ENCODE assay signal across 9 cellular contexts in genomic region chr14:24139272-24139934, GRCh38. TPM values are rescaled to one million over a fixed set of nuclear protein-coding genes. Genes with fewer than 3 reads are reported as not detected.
DNase-seq lines count a peak whose midpoint lies in the region; ATAC-seq and TF ChIP-seq lines count a peak whose summit lies in the region.
"Had no signal": no experiment of that assay in that cellular context is flagged by ENCODE, and none has a peak within 500 bp of the region (broad histone marks: within the 10 kb centered on the region; RNA-seq: fewer than 3 reads in every experiment).

No MANE protein-coding gene starts in this region.

- H3K36me3 ChIP-seq in cardiac muscle cell (peaks cover 15% of the 10 kb centered on the region), tibial nerve (peaks cover 0 to 30% (median 14%) of the 10 kb centered on the region in 3 donors)

- no peak for ATAC-seq in Right ventricle myocardium superior (ENCODE audit: poor library complexity)
- ATAC-seq: Right ventricle myocardium inferior had no signal

- no peak for TF ChIP-seq CTCF in cardiac muscle cell (IDR thresholded peaks at IDR 0.05; ENCODE audit: low read depth, low read length)
- TF ChIP-seq CTCF in glutamatergic neuron (IDR thresholded peaks at IDR 0.05; ENCODE audit: partially characterized antibody, unreplicated experiment): no peak
- no peak for TF ChIP-seq CTCF in tibial nerve (IDR thresholded peaks at IDR 0.05)

- no peak for TF ChIP-seq POLR2A in tibial nerve (IDR thresholded peaks at IDR 0.05)

- no peak overlapping the region for H3K27ac ChIP-seq in cardiac muscle cell
- peak overlapping the region in 3 of 4 donors; percentile 89 to 97 (median 91) for H3K27ac ChIP-seq in tibial nerve

- 82 to 83% methylated on average over 9 of the region's 9 CpGs for WGBS in tibial nerve, 2 donors

- H3K27ac Mint-ChIP-seq in T-helper 2 cell treated with Interferon-gamma antibody and Interleukin-4, amounts not matched to agents 5 μg/mL and 100 μg/mL, for 36 hours: peak overlapping the region; percentile 77
- no peak overlapping the region for H3K27ac Mint-ChIP-seq in glutamatergic neuron (ENCODE audit: unreplicated experiment)

- DNase-seq in cardiac muscle cell (ENCODE audit: low read depth in 1 of 2, low spot score in 1 of 2) (no peak), Right ventricle myocardium superior (no peak), glutamatergic neuron (no peak), tibial nerve (ENCODE audit: low spot score in 2 of 2) (no peak), activated gamma-delta T cell treated with Interleukin-2 at 50 U/mL for 16 hours (no peak), head of caudate nucleus (no peak)
- DNase-seq in T-helper 2 cell treated with Interferon-gamma antibody and Interleukin-4, amounts not matched to agents 5 μg/mL and 100 μg/mL, for 36 hours (ENCODE audit: low spot score): no peak
- no peak for DNase-seq in activated effector memory CD4-positive, alpha-beta T cell treated with Interleukin-2 at 50 U/mL for 16 hours

- no peaks in the 10 kb centered on the region for H3K27me3 ChIP-seq in cardiac muscle cell
- H3K27me3 ChIP-seq in tibial nerve: no peaks in the 10 kb centered on the region

- no peaks in the 10 kb centered on the region for H3K9me3 ChIP-seq in cardiac muscle cell (ENCODE audit: low read depth)
- H3K9me3 ChIP-seq in tibial nerve: no peaks in the 10 kb centered on the region

- peak overlapping the region; percentile 99 for H3K4me3 Mint-ChIP-seq in T-helper 2 cell treated with Interferon-gamma antibody and Interleukin-4, amounts not matched to agents 5 μg/mL and 100 μg/mL, for 36 hours
- H3K4me3 Mint-ChIP-seq in glutamatergic neuron (ENCODE audit: unreplicated experiment): peak overlapping the region; percentile 77

- intact Hi-C loops in Right ventricle myocardium superior (cut with DNase I) (no loop called here), head of caudate nucleus (cut with DNase I) (no loop called here)

- TF ChIP-seq EP300 in tibial nerve (IDR thresholded peaks at IDR 0.05): no peak

- H3K4me1 ChIP-seq in cardiac muscle cell (ENCODE audit: low read depth) (peaks cover 10% of the 10 kb centered on the region), tibial nerve (peaks cover 0 to 75% (median 32%) of the 10 kb centered on the region in 4 donors)

- no peaks in the 10 kb centered on the region for H3K9me3 Mint-ChIP-seq in T-helper 2 cell treated with Interferon-gamma antibody and Interleukin-4, amounts not matched to agents 5 μg/mL and 100 μg/mL, for 36 hours
- H3K9me3 Mint-ChIP-seq in glutamatergic neuron (ENCODE audit: unreplicated experiment): peaks cover 13% of the 10 kb centered on the region

- H3K27me3 Mint-ChIP-seq in T-helper 2 cell treated with Interferon-gamma antibody and Interleukin-4, amounts not matched to agents 5 μg/mL and 100 μg/mL, for 36 hours (ENCODE audit: low read depth): no peaks in the 10 kb centered on the region
- peaks cover 13% of the 10 kb centered on the region for H3K27me3 Mint-ChIP-seq in glutamatergic neuron (ENCODE audit: unreplicated experiment)

- H3K4me1 Mint-ChIP-seq in T-helper 2 cell treated with Interferon-gamma antibody and Interleukin-4, amounts not matched to agents 5 μg/mL and 100 μg/mL, for 36 hours (ENCODE audit: low read depth): peaks cover 54% of the 10 kb centered on the region
- peaks cover 20% of the 10 kb centered on the region for H3K4me1 Mint-ChIP-seq in glutamatergic neuron (ENCODE audit: low read depth, unreplicated experiment)

- H3K4me3 ChIP-seq in cardiac muscle cell (peak overlapping the region; percentile 70), tibial nerve (no peak overlapping the region)

- peaks cover 64% of the 10 kb centered on the region for H3K36me3 Mint-ChIP-seq in T-helper 2 cell treated with Interferon-gamma antibody and Interleukin-4, amounts not matched to agents 5 μg/mL and 100 μg/mL, for 36 hours (ENCODE audit: low read depth)
- no peaks in the 10 kb centered on the region for H3K36me3 Mint-ChIP-seq in glutamatergic neuron (ENCODE audit: unreplicated experiment)

RNA-seq across cellular contexts. Expression of gene EMC9, which starts 2.0 kb away (rescaled TPM):
- total RNA-seq in cardiac muscle cell (54.6 and 69.3 TPM in 2 replicates), Right ventricle myocardium superior (14.4 TPM), glutamatergic neuron (ENCODE audit: unreplicated experiment) (18.1 TPM), tibial nerve (10 to 100 TPM in 2 of 4 donors, 1 to 10 TPM in 2; 9.2 to 22.7 (median 14.4) TPM)
- 82.3 and 114 TPM in 2 replicates for polyA plus RNA-seq in cardiac muscle cell

RNA-seq across cellular contexts. Expression of gene PSME1, which starts 3.4 kb away (rescaled TPM):
- total RNA-seq in cardiac muscle cell (211 and 238 TPM in 2 replicates), Right ventricle myocardium superior (129 TPM), glutamatergic neuron (ENCODE audit: unreplicated experiment) (35.7 TPM), tibial nerve (100 to 1,000 TPM in 3 of 4 donors, 10 to 100 TPM in 1; 96.9 to 130 (median 110) TPM)
- 383 and 492 TPM in 2 replicates for polyA plus RNA-seq in cardiac muscle cell

RNA-seq across cellular contexts. Expression of gene PSME2, which starts 7.0 kb away (rescaled TPM):
- total RNA-seq in cardiac muscle cell: 92.3 and 97.6 TPM in 2 replicates
- polyA plus RNA-seq in cardiac muscle cell: 311 and 331 TPM in 2 replicates
- 88.8 TPM for total RNA-seq in Right ventricle myocardium superior
- 58.9 TPM for total RNA-seq in glutamatergic neuron (ENCODE audit: unreplicated experiment)
- total RNA-seq in tibial nerve: 10 to 100 TPM; 33.7 to 64.0 (median 51.9) TPM

RNA-seq across cellular contexts. Expression of gene RNF31, which starts 7.9 kb away (rescaled TPM):
- total RNA-seq in cardiac muscle cell (81.0 and 134 TPM in 2 replicates), Right ventricle myocardium superior (29.5 TPM), glutamatergic neuron (ENCODE audit: unreplicated experiment) (88.2 TPM), tibial nerve (100 to 1,000 TPM in 1 of 4 donors, 10 to 100 TPM in 3; 33.5 to 112 (median 72.9) TPM)
- 42.1 and 44.9 TPM in 2 replicates for polyA plus RNA-seq in cardiac muscle cell

RNA-seq across cellular contexts. Expression of gene FITM1, which starts 8.9 kb away (rescaled TPM):
- total RNA-seq in cardiac muscle cell (124 and 136 TPM in 2 replicates), Right ventricle myocardium superior (126 TPM), glutamatergic neuron (ENCODE audit: unreplicated experiment) (0.66 TPM), tibial nerve (1 to 10 TPM in 1 of 4 donors, under 1 TPM in 1, not detected in 2; 0.78 to 1.3 TPM)
- 181 and 209 TPM in 2 replicates for polyA plus RNA-seq in cardiac muscle cell
